Comparison of ENCODE assay signal across 32 cellular contexts in genomic region chr2:135651717-135652116, GRCh38.
"Had no signal": no experiment of that assay in that cellular context is flagged by ENCODE, and none has a peak within 500 bp of the region (broad histone marks: within the 10 kb centered on the region; RNA-seq: fewer than 3 reads in every experiment).

No MANE protein-coding gene starts in this region.

- H3K27ac ChIP-seq: adrenal gland, body of pancreas, epithelial cell of prostate, esophagus squamous epithelium, heart right ventricle, parathyroid adenoma, psoas muscle, right atrium auricular region, tibial nerve, WERI-Rb-1 had no signal

- H3K27ac Mint-ChIP-seq: activated CD4-positive, alpha-beta memory T cell treated with anti-CD3 and anti-CD28 coated beads for 36 hours; activated CD4-positive, alpha-beta T cell treated with anti-CD3 and anti-CD28 coated beads, Interleukin-2, amount 10 ng/mL, durations not matched to agents 24 days and 14 days; activated T-helper 1 cell treated with anti-CD3 and anti-CD28 coated beads, Interleukin-12 subunit alpha, Interleukin-12 subunit beta, Interleukin-2, Interleukin-4 antibody, amounts not matched to agents 30 ng/mL and 10 ng/mL and 1 ng/mL, durations not matched to agents 14 hours and 24 hours and 36 hours; mesothelial cell of epicardium; naive B cell; stimulated activated naive B cell treated with anti-CD40 and anti-IgM and Interleukin-4, amounts not matched to agents 10 μg/mL and 1 μg/mL and 100 μg/mL, for 72 hours; T-helper 1 cell treated with Interleukin-12 subunit alpha and Interleukin-12 subunit beta and Interleukin-4 antibody, amounts not matched to agents 30 μg/mL and 1 μg/mL, for 36 hours had no signal

- H3K9ac ChIP-seq: parathyroid adenoma had no signal

- ATAC-seq: body of pancreas; heart right ventricle; psoas muscle; stimulated activated naive B cell treated with anti-CD40 and anti-IgM and Interleukin-4, amounts not matched to agents 10 μg/mL and 1 μg/mL and 100 μg/mL, for 72 hours had no signal

- H3K9me3 ChIP-seq: adrenal gland, body of pancreas, esophagus squamous epithelium, heart right ventricle, psoas muscle, right atrium auricular region, tibial nerve had no signal

- H3K4me3 ChIP-seq: adrenal gland, body of pancreas, esophagus squamous epithelium, heart right ventricle, psoas muscle, right atrium auricular region, smooth muscle cell, tibial nerve had no signal

- H3K27me3 Mint-ChIP-seq: activated CD4-positive, alpha-beta memory T cell treated with anti-CD3 and anti-CD28 coated beads for 36 hours; activated CD4-positive, alpha-beta T cell treated with anti-CD3 and anti-CD28 coated beads, Interleukin-2, amount 10 ng/mL, durations not matched to agents 24 days and 14 days; naive B cell; stimulated activated naive B cell treated with anti-CD40 and anti-IgM and Interleukin-4, amounts not matched to agents 10 μg/mL and 1 μg/mL and 100 μg/mL, for 72 hours had no signal

- H3K4me1 Mint-ChIP-seq: mesothelial cell of epicardium; naive B cell; stimulated activated naive B cell treated with anti-CD40 and anti-IgM and Interleukin-4, amounts not matched to agents 10 μg/mL and 1 μg/mL and 100 μg/mL, for 72 hours had no signal

- H3K4me2 ChIP-seq: smooth muscle cell had no signal

- H3K9me3 Mint-ChIP-seq: activated CD4-positive, alpha-beta memory T cell treated with anti-CD3 and anti-CD28 coated beads for 36 hours; activated CD4-positive, alpha-beta T cell treated with anti-CD3 and anti-CD28 coated beads, Interleukin-2, amount 10 ng/mL, durations not matched to agents 24 days and 14 days; activated T-helper 1 cell treated with anti-CD3 and anti-CD28 coated beads, Interleukin-12 subunit alpha, Interleukin-12 subunit beta, Interleukin-2, Interleukin-4 antibody, amounts not matched to agents 30 ng/mL and 10 ng/mL and 1 ng/mL, durations not matched to agents 14 hours and 24 hours and 36 hours; T-helper 1 cell treated with Interleukin-12 subunit alpha and Interleukin-12 subunit beta and Interleukin-4 antibody, amounts not matched to agents 30 μg/mL and 1 μg/mL, for 36 hours had no signal

- H3K27me3 ChIP-seq: adrenal gland, body of pancreas, esophagus squamous epithelium, heart right ventricle, right atrium auricular region, tibial nerve had no signal

- H3K79me2 ChIP-seq: parathyroid adenoma had no signal

- DNase-seq: activated CD4-positive, alpha-beta memory T cell treated with anti-CD3 and anti-CD28 coated beads for 36 hours; activated CD4-positive, alpha-beta T cell treated with anti-CD3 and anti-CD28 coated beads, Interleukin-2, amount 10 ng/mL, durations not matched to agents 24 days and 14 days; activated CD4-positive, CD25-positive, alpha-beta regulatory T cell treated with anti-CD3 and anti-CD28 coated beads, Interleukin-2, amount 50 U/mL, for 72 hours; activated effector memory CD4-positive, alpha-beta T cell treated with anti-CD3 and anti-CD28 coated beads, Interleukin-2, amount 50 U/mL, for 16 hours; activated naive CD4-positive, alpha-beta T cell treated with anti-CD3 and anti-CD28 coated beads, Interleukin-2, amount 50 U/mL, for 16 hours; activated T-cell treated with anti-CD3 and anti-CD28 coated beads for 4 hours; adrenal gland; aorta; body of pancreas; effector CD8-positive, alpha-beta T cell; esophagus squamous epithelium; foreskin melanocyte; heart right ventricle; naive B cell; nucleus accumbens; psoas muscle; stimulated activated CD4-positive, alpha-beta T cell treated with anti-CD3 and anti-CD28 coated beads, Interleukin-1b, Interleukin-23, amount 100 ng/mL, for 48 hours; stimulated activated CD4-positive, alpha-beta T cell treated with anti-CD3 and anti-CD28 coated beads, Interleukin-4, amount 100 ng/mL, for 4 hours; stimulated activated CD8-positive, alpha-beta memory T cell treated with anti-CD3 and anti-CD28 coated beads, Interleukin-4, amount 100 ng/mL, for 48 hours; stimulated activated naive B cell treated with anti-CD40 and anti-IgM and Interleukin-4, amounts not matched to agents 10 μg/mL and 1 μg/mL and 100 μg/mL, for 72 hours; T-helper 9 cell; WERI-Rb-1 had no signal

- H3K4me3 Mint-ChIP-seq: activated CD4-positive, alpha-beta memory T cell treated with anti-CD3 and anti-CD28 coated beads for 36 hours; activated CD4-positive, alpha-beta T cell treated with anti-CD3 and anti-CD28 coated beads, Interleukin-2, amount 10 ng/mL, durations not matched to agents 24 days and 14 days; activated T-helper 1 cell treated with anti-CD3 and anti-CD28 coated beads, Interleukin-12 subunit alpha, Interleukin-12 subunit beta, Interleukin-2, Interleukin-4 antibody, amounts not matched to agents 30 ng/mL and 10 ng/mL and 1 ng/mL, durations not matched to agents 14 hours and 24 hours and 36 hours; mesothelial cell of epicardium; naive B cell; stimulated activated naive B cell treated with anti-CD40 and anti-IgM and Interleukin-4, amounts not matched to agents 10 μg/mL and 1 μg/mL and 100 μg/mL, for 72 hours; T-helper 1 cell treated with Interleukin-12 subunit alpha and Interleukin-12 subunit beta and Interleukin-4 antibody, amounts not matched to agents 30 μg/mL and 1 μg/mL, for 36 hours had no signal

- FAIRE-seq: colon, endometrium had no signal

- H2AFZ ChIP-seq: parathyroid adenoma had no signal

- H3K4me1 ChIP-seq: body of pancreas, esophagus squamous epithelium, heart right ventricle, parathyroid adenoma, psoas muscle, right atrium auricular region, tibial nerve had no signal
